In genomic region chr1:75112362-75112951, GRCh38 we compare ENCODE assay signal across 16 cellular contexts. TPM values are rescaled to one million over a fixed set of nuclear protein-coding genes. Genes with fewer than 3 reads are reported as not detected.
"Had no signal": no experiment of that assay in that cellular context is flagged by ENCODE, and none has a peak within 500 bp of the region (broad histone marks: within the 10 kb centered on the region; RNA-seq: fewer than 3 reads in every experiment).

No MANE protein-coding gene starts in this region.

RNA-seq across cellular contexts. Expression of gene LHX8, which starts 21.7 kb away (rescaled TPM):
- total RNA-seq: natural killer cell treated with Interleukin-12 subunit alpha and Interleukin-12 subunit beta and Interleukin-15 and Interleukin-18, amount 100 ng/mL, for 72 hours; neural crest cell; omental fat pad; osteocyte; pancreas; posterior vena cava; pulmonary artery endothelial cell; right atrium auricular region; sciatic nerve; smooth muscle cell; stomach; subcutaneous adipose tissue; thoracic aorta; tibial nerve; upper lobe of left lung; vagina had no signal
- polyA plus RNA-seq: pancreas, smooth muscle cell had no signal
